In the genomic region with DNA sequence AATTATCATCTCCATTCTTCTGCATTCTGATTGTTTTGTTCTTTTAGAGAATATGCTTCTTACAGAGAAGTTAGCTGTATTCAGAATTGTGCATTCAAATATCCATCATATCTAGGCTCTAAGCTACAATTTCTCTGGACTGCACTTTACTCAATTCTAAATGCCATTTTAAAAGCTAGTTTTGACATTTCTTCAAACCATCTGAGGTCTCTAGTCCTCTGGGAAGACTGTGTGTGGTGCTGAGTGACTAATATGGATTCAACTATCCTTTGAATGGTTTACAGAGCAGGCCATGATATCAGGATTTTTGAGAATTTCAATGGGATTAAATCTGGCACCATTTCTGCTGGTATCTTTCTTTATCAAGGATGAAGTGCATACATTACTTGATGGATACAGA, we compare ENCODE assay signal across 30 cellular contexts.
"Had no signal": no experiment of that assay in that cellular context is flagged by ENCODE, and none has a peak within 500 bp of the region (broad histone marks: within the 10 kb centered on the region; RNA-seq: fewer than 3 reads in every experiment).

No MANE protein-coding gene starts in this region.

- H3K27me3 ChIP-seq: adrenal gland, ascending aorta, body of pancreas, brain microvascular endothelial cell, breast epithelium, cardiac muscle cell had no signal

- H3K27ac ChIP-seq: adrenal gland, ascending aorta, body of pancreas, brain microvascular endothelial cell, breast epithelium, cardiac muscle cell had no signal

- H3K36me3 ChIP-seq: adrenal gland, ascending aorta, brain microvascular endothelial cell, breast epithelium, cardiac muscle cell had no signal

- DNase-seq: activated effector memory CD4-positive, alpha-beta T cell treated with anti-CD3 and anti-CD28 coated beads, Interleukin-2, amount 50 U/mL, for 16 hours; activated effector memory CD4-positive, alpha-beta T cell treated with Interleukin-2 at 50 U/mL for 16 hours; activated gamma-delta T cell; activated gamma-delta T cell treated with Interleukin-2 at 50 U/mL for 16 hours; activated naive CD4-positive, alpha-beta T cell; activated naive CD4-positive, alpha-beta T cell treated with anti-CD3 and anti-CD28 coated beads for 36 hours; activated naive CD4-positive, alpha-beta T cell treated with anti-CD3 and anti-CD28 coated beads, Interleukin-2, amount 10 ng/mL, durations not matched to agents 7 days and 5 days; activated naive CD4-positive, alpha-beta T cell treated with anti-CD3 and anti-CD28 coated beads, Interleukin-2, amount 50 U/mL, for 16 hours; activated naive CD4-positive, alpha-beta T cell treated with Interleukin-2 at 50 U/mL for 16 hours; activated naive CD8-positive, alpha-beta T cell treated with anti-CD3 and anti-CD28 coated beads for 36 hours; activated naive CD8-positive, alpha-beta T cell treated with anti-CD3 and anti-CD28 coated beads, Interleukin-2, amount 10 ng/mL, durations not matched to agents 7 days and 5 days; activated naive CD8-positive, alpha-beta T cell treated with anti-CD3 and anti-CD28 coated beads, Interleukin-2, amount 50 U/mL, for 24 hours; activated T-cell treated with anti-CD3 and anti-CD28 coated beads, Interleukin-2, amount 50 U/mL, for 1 hour; activated T-cell treated with anti-CD3 and anti-CD28 coated beads, Interleukin-2, amount 50 U/mL, for 24 hours; activated T-cell treated with anti-CD3 and anti-CD28 coated beads, Interleukin-2, amount 50 U/mL, for 4 hours; activated T-cell treated with anti-CD3 and anti-CD28 coated beads, Interleukin-2, amount 50 U/mL, for 48 hours; activated T-cell treated with anti-CD3 and anti-CD28 coated beads, Interleukin-2, amount 50 U/mL, for 72 hours; adrenal gland; amniotic stem cell; amygdala; anterior cingulate cortex; aorta; body of pancreas; brain microvascular endothelial cell; caudate nucleus; central memory CD4-positive, alpha-beta T cell; cerebellar nuclear complex had no signal

- H3K9me3 ChIP-seq: adrenal gland, body of pancreas, breast epithelium had no signal

- H3K4me3 ChIP-seq: adrenal gland, ascending aorta, body of pancreas, breast epithelium, cardiac muscle cell had no signal

- H3K4me1 ChIP-seq: adrenal gland, ascending aorta, body of pancreas, breast epithelium had no signal
